Comparison of ENCODE assay signal across 10 cellular contexts in the genomic region with DNA sequence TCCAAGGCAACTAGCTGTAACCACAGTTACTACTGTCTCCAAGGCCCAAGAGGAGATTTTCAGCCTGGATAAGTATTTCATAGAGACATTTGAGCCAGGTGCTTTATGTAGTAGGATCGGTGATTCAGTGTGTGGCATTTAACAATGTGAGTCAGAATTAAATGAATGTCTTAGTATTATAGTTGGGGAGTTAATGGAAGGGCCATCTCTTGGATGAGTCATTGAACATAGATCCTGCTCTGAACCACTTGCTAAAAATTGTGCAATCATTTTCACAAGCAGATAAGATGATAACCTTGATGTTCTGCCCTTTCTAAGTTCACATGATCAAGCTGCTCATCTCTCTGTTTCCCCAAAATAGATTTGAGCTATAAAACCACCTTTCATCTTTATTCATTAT.
DNase-seq lines count a peak whose midpoint lies in the region; FAIRE-seq and TF ChIP-seq lines count a peak whose summit lies in the region.
"Had no signal": no experiment of that assay in that cellular context is flagged by ENCODE, and none has a peak within 500 bp of the region (broad histone marks: within the 10 kb centered on the region; RNA-seq: fewer than 3 reads in every experiment).

No MANE protein-coding gene starts in this region.

- no peaks in the 10 kb centered on the region for H3K9me2 ChIP-seq in neural cell (ENCODE audit: insufficient read depth, low read length)

- peaks cover 34% of the 10 kb centered on the region for H3K4me1 Mint-ChIP-seq in brain
- H3K4me1 Mint-ChIP-seq: stimulated activated memory B cell treated with anti-CD40 and anti-IgM and Interleukin-4, amounts not matched to agents 10 μg/mL and 1 μg/mL and 100 μg/mL, for 72 hours had no signal

- no peaks in the 10 kb centered on the region for H3K27me3 ChIP-seq in neural cell (ENCODE audit: insufficient read depth, low read depth, low read length)

- no peak overlapping the region for H3K4me3 Mint-ChIP-seq in brain
- H3K4me3 Mint-ChIP-seq: nephron; stimulated activated memory B cell treated with anti-CD40 and anti-IgM and Interleukin-4, amounts not matched to agents 10 μg/mL and 1 μg/mL and 100 μg/mL, for 72 hours had no signal

- TF ChIP-seq CTCF in brain (conservative IDR thresholded peaks at IDR 0.05), result no peak
- TF ChIP-seq CTCF in neural cell (IDR thresholded peaks at IDR 0.05; ENCODE audit: poor library complexity, severe bottlenecking), result no peak

- H4K20me1 ChIP-seq in neural cell (ENCODE audit: insufficient read depth), result no peaks in the 10 kb centered on the region

- H3K27ac ChIP-seq in neural cell (ENCODE audit: low read length), result peak overlapping the region; percentile 59

- H3K4me3 ChIP-seq in neural cell (ENCODE audit: low read length), result peak overlapping the region; percentile 8

- H3K4me2 ChIP-seq in neural cell (ENCODE audit: low read length), result peak overlapping the region; percentile 36

- TF ChIP-seq EP300 in neural cell (conservative IDR thresholded peaks at IDR 0.05; ENCODE audit: poor library complexity, severe bottlenecking), result no peak

- no peak overlapping the region for H2AFZ ChIP-seq in neural cell (ENCODE audit: low read depth, low read length)

- H3K27ac Mint-ChIP-seq in brain, result peak overlapping the region in 3 of 5 experiments; percentile 32 to 93 (median 33)
- H3K27ac Mint-ChIP-seq: nephron; stimulated activated memory B cell treated with anti-CD40 and anti-IgM and Interleukin-4, amounts not matched to agents 10 μg/mL and 1 μg/mL and 100 μg/mL, for 72 hours had no signal

- no peak overlapping the region for H3K9ac ChIP-seq in neural cell (ENCODE audit: low read length)

- no peaks in the 10 kb centered on the region for H3K79me2 ChIP-seq in neural cell (replicated peaks; ENCODE audit: insufficient read depth, low read length)

- peaks cover 0 to 21% (median 0%) of the 10 kb centered on the region in 5 experiments for H3K9me3 Mint-ChIP-seq in brain
- H3K9me3 Mint-ChIP-seq: nephron; stimulated activated memory B cell treated with anti-CD40 and anti-IgM and Interleukin-4, amounts not matched to agents 10 μg/mL and 1 μg/mL and 100 μg/mL, for 72 hours had no signal

- no peak for TF ChIP-seq RAD21 in neural cell (conservative IDR thresholded peaks at IDR 0.05)

- H3K36me3 Mint-ChIP-seq in brain, result no peaks in the 10 kb centered on the region
- H3K36me3 Mint-ChIP-seq: stimulated activated memory B cell treated with anti-CD40 and anti-IgM and Interleukin-4, amounts not matched to agents 10 μg/mL and 1 μg/mL and 100 μg/mL, for 72 hours had no signal

- DNase-seq in ELR (ENCODE audit: low read depth) (peak; percentile 98), NCI-H1436 treated with DMSO at 0.1 percent for 48 hours (lab: John Stamatoyannopoulos, UW) (peak; percentile 29), GM19240 (ENCODE audit: insufficient read length, low spot score) (no peak), GM19239 (ENCODE audit: insufficient read length, low spot score) (no peak), ureter (ENCODE audit: low spot score) (no peak)
- no peak for DNase-seq in activated effector memory CD4-positive, alpha-beta T cell treated with Interleukin-2 at 50 U/mL for 16 hours

- no peaks in the 10 kb centered on the region for H3K27me3 Mint-ChIP-seq in brain
- H3K27me3 Mint-ChIP-seq: stimulated activated memory B cell treated with anti-CD40 and anti-IgM and Interleukin-4, amounts not matched to agents 10 μg/mL and 1 μg/mL and 100 μg/mL, for 72 hours had no signal

- H3K36me3 ChIP-seq in neural cell (ENCODE audit: insufficient read depth, low read length), result no peaks in the 10 kb centered on the region

- no peaks in the 10 kb centered on the region for H3K9me3 ChIP-seq in neural cell (ENCODE audit: low read length)

- H3F3A ChIP-seq in neural cell (ENCODE audit: insufficient read depth, low read length, poor library complexity, severe bottlenecking), result no peaks in the 10 kb centered on the region

- no peak for FAIRE-seq in GM19239 (lab: Jason Lieb, UNC)

TF ChIP-seq in neural cell, 6 proteins besides CTCF, POLR2A, EP300 and RAD21:
- TF ChIP-seq TAF1 (IDR thresholded peaks at IDR 0.05; ENCODE audit: low read depth) (no peak), REST (IDR thresholded peaks at IDR 0.05; ENCODE audit: borderline replicate concordance) (no peak), SMC3 (conservative IDR thresholded peaks at IDR 0.05; ENCODE audit: poor library complexity) (no peak), POLR2AphosphoS5 (IDR thresholded peaks at IDR 0.05) (no peak), EZH2 (IDR thresholded peaks at IDR 0.05; ENCODE audit: borderline replicate concordance, insufficient read depth, low read length, poor library complexity, severe bottlenecking) (no peak), MXI1 (conservative IDR thresholded peaks at IDR 0.05; ENCODE audit: poor library complexity, severe bottlenecking) (no peak)

Comparison
In these comparisons a context has a peak if more than half of its experiments do, and no peak if none do; other contexts are left out.
1. DNase-seq: peak in ELR (single experiment) and NCI-H1436 treated with DMSO at 0.1 percent for 48 hours (single experiment); none in GM19240 (single experiment), GM19239 (single experiment), ureter (single experiment) and activated effector memory CD4-positive, alpha-beta T cell treated with Interleukin-2 at 50 U/mL for 16 hours (single experiment).